In the genomic region with DNA sequence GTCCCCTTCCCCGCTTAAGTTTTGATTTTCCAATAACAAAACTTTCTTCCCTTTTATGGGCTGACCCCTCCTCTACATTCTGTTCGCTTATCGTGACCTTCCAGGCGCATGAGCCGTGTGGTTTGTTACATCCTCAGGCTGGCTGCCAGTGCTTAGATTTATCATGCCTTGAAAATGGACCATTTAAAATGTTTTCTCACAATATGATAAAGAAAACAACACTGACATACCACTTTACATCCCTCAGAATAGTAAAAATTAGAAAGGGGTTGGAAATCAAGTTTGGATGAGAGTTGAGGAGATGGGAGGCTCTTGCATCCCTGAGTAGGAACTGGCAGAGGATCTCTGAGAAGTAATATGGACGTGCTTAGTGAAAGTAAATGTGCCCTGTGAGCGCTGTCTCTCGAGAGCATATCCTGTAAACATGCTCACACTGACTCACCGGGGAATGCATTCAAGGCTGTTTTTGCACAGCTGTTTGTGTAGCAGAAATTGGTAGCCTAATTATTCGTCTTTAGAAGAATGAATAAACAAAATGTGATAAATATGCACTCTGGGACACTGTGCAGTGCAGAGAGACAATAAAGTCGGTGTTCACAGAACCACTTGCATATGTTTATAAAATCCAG, we compare ENCODE assay signal across 18 cellular contexts. TPM values are rescaled to one million over a fixed set of nuclear protein-coding genes. Genes with fewer than 3 reads are reported as not detected.
DNase-seq lines count a peak whose midpoint lies in the region; ATAC-seq and TF ChIP-seq lines count a peak whose summit lies in the region.
"Had no signal": no experiment of that assay in that cellular context is flagged by ENCODE, and none has a peak within 500 bp of the region (broad histone marks: within the 10 kb centered on the region; RNA-seq: fewer than 3 reads in every experiment).

No MANE protein-coding gene starts in this region.

- H3K18ac ChIP-seq in IMR-90 (ENCODE audit: low read depth, low read length): no peak overlapping the region

- H3K4me3 ChIP-seq in IMR-90 (ENCODE audit: insufficient read depth, low read depth, low read length): no peak overlapping the region
- H3K4me3 ChIP-seq in mucosa of descending colon: no peak overlapping the region
- H3K4me3 ChIP-seq: BLaER1, Peyer's patch had no signal

- dilution Hi-C loops in IMR-90 (cut with HindIII; ENCODE audit: low sequenced_read_pairs, unreplicated experiment): no loop called here

- no peaks in the 10 kb centered on the region for H3K36me3 ChIP-seq in IMR-90 (ENCODE audit: control insufficient read depth, insufficient read depth, low read length)
- H3K36me3 ChIP-seq in mucosa of descending colon (ENCODE audit: low read depth): no peaks in the 10 kb centered on the region
- H3K36me3 ChIP-seq: BLaER1, Peyer's patch had no signal

- peaks cover 10% of the 10 kb centered on the region for H3K27me3 ChIP-seq in IMR-90 (ENCODE audit: control insufficient read depth, insufficient read depth, low read length)
- H3K27me3 ChIP-seq: BLaER1, Peyer's patch had no signal

- peak overlapping the region; percentile 17 for H2BK5ac ChIP-seq in IMR-90 (ENCODE audit: low read depth, low read length, poor library complexity, severe bottlenecking)

- CTCF ChIA-PET in IMR-90 (lab: Yijun Ruan, JAX): no interaction called here
- CTCF ChIA-PET in activated CD4-positive, alpha-beta memory T cell treated with anti-CD3 and anti-CD28 coated beads, Interleukin-2, amount 10 ng/mL, durations not matched to agents 7 days and 5 days (lab: Charles Lee): no interaction called here

- H4K5ac ChIP-seq in IMR-90 (ENCODE audit: low read depth, low read length): no peak overlapping the region

- ATAC-seq in IMR-90 (ENCODE audit: low read depth) (peak; percentile 98), mucosa of descending colon (peak; percentile 50), GM19351 (IDR thresholded peaks at IDR 0.05; ENCODE audit: unreplicated experiment) (no peak), GM21447 (IDR thresholded peaks at IDR 0.05; ENCODE audit: unreplicated experiment) (no peak)

- no peak overlapping the region for H3K23ac ChIP-seq in IMR-90 (ENCODE audit: low read depth, low read length)

- no peak overlapping the region for H4K8ac ChIP-seq in IMR-90 (ENCODE audit: low read depth in 2 of 2, low read length in 2 of 2)

- no peak overlapping the region for H2AK5ac ChIP-seq in IMR-90 (ENCODE audit: low read depth, low read length)

- no peaks in the 10 kb centered on the region for H3K4me1 Mint-ChIP-seq in activated CD4-positive, alpha-beta memory T cell treated with anti-CD3 and anti-CD28 coated beads, Interleukin-2, amount 10 ng/mL, durations not matched to agents 7 days and 5 days

- POLR2A ChIA-PET in IMR-90 (lab: Charles Lee; ENCODE audit: unreplicated experiment): no interaction called here
- POLR2A ChIA-PET in activated CD4-positive, alpha-beta memory T cell treated with anti-CD3 and anti-CD28 coated beads, Interleukin-2, amount 10 ng/mL, durations not matched to agents 7 days and 5 days (lab: Charles Lee): no interaction called here

- no peaks in the 10 kb centered on the region for H3K79me1 ChIP-seq in IMR-90 (ENCODE audit: low read depth in 1 of 2, low read length in 2 of 2)

- H3K9ac ChIP-seq in IMR-90 (ENCODE audit: low read depth, low read length): no peak overlapping the region
- H3K9ac ChIP-seq: BLaER1 had no signal

- 0 out of 2 replicates have a peak, but pooled peaks cover 4% of the 10 kb centered on the region for H4K20me1 ChIP-seq in IMR-90 (ENCODE audit: insufficient read depth, low read length)
- H4K20me1 ChIP-seq: BLaER1 had no signal

- no peak overlapping the region for H2BK120ac ChIP-seq in IMR-90 (ENCODE audit: low read depth, low read length)

- no peak overlapping the region for H3K27ac Mint-ChIP-seq in activated CD4-positive, alpha-beta memory T cell treated with anti-CD3 and anti-CD28 coated beads, Interleukin-2, amount 10 ng/mL, durations not matched to agents 7 days and 5 days
- H3K27ac Mint-ChIP-seq: activated B cell treated with CpG ODN at 0.5 μM for 24 hours had no signal

- no peaks in the 10 kb centered on the region for H3K9me1 ChIP-seq in IMR-90 (ENCODE audit: insufficient read depth, low read length)

- in situ Hi-C loops in IMR-90 (cut with MboI; ENCODE audit: low sequenced_read_pairs): no loop called here

- no peak overlapping the region for H2AK9ac ChIP-seq in IMR-90 (replicated peaks; ENCODE audit: low read depth, low read length, poor library complexity)

- no peak for TF ChIP-seq RAD21 in IMR-90 (IDR thresholded peaks at IDR 0.05; ENCODE audit: low read length)

- H3K36me3 Mint-ChIP-seq in activated CD4-positive, alpha-beta memory T cell treated with anti-CD3 and anti-CD28 coated beads, Interleukin-2, amount 10 ng/mL, durations not matched to agents 7 days and 5 days (ENCODE audit: low read depth): no peaks in the 10 kb centered on the region
- H3K36me3 Mint-ChIP-seq: activated naive CD8-positive, alpha-beta T cell had no signal

- TF ChIP-seq CTCF in IMR-90 (conservative IDR thresholded peaks at IDR 0.05; ENCODE audit: low read depth, low read length) (no peak), mucosa of descending colon (IDR thresholded peaks at IDR 0.05) (no peak)

- no peak overlapping the region for H3K14ac ChIP-seq in IMR-90 (replicated peaks; ENCODE audit: low read depth, low read length)

- H2BK15ac ChIP-seq in IMR-90 (ENCODE audit: low read depth, low read length): no peak overlapping the region

- WGBS in IMR-90 (ENCODE audit: extremely low coverage in 2 of 2, insufficient read length in 1 of 2), 2 experiments: no CpG with 5 or more reads among the region's 11 CpGs

- intact Hi-C loops in IMR-90 (cut with micrococcal nuclease): no loop called here
- intact Hi-C loops in mucosa of descending colon (cut with DNase I, micrococcal nuclease): no loop called here

- peak; percentile 24 for DNase-seq in EH (ENCODE audit: low read depth)
- peak; percentile 73 for DNase-seq in IMR-90
- DNase-seq in activated CD4-positive, alpha-beta memory T cell treated with anti-CD3 and anti-CD28 coated beads, Interleukin-2, amount 10 ng/mL, durations not matched to agents 7 days and 5 days: peak; percentile 8
- DNase-seq in mucosa of descending colon: no peak
- DNase-seq in NCI-H1105 (lab: John Stamatoyannopoulos, UW): no peak
- DNase-seq: activated B cell treated with CpG ODN at 0.5 μM for 24 hours; activated CD8-positive, alpha-beta memory T cell treated with anti-CD3 and anti-CD28 coated beads, Interleukin-2, amount 50 U/mL, for 4 hours; DMS 273 treated with DMSO at 0.1 percent for 48 hours; hypothalamus; NCI-H2081; NCI-H524; occipital lobe; SW 1271 had no signal

- H3K9me3 ChIP-seq in IMR-90 (ENCODE audit: control insufficient read depth, insufficient read depth, low read length) (no peaks in the 10 kb centered on the region), mucosa of descending colon (no peaks in the 10 kb centered on the region)
- H3K9me3 ChIP-seq: Peyer's patch had no signal

- peak overlapping the region; percentile 48; the same call in 1 of the 2 replicates for H3K27ac ChIP-seq in IMR-90 (ENCODE audit: insufficient read depth, low read length)
- H3K27ac ChIP-seq: BLaER1 had no signal

- H3K4me1 ChIP-seq in IMR-90 (ENCODE audit: control insufficient read depth, insufficient read depth, low read length) (peaks cover 4% of the 10 kb centered on the region; the same call in 1 of the 2 replicates), mucosa of descending colon (ENCODE audit: low read depth) (no peaks in the 10 kb centered on the region)

- peak overlapping the region; percentile 57 for H3K4me2 ChIP-seq in IMR-90 (ENCODE audit: low read depth, low read length)
- H3K4me2 ChIP-seq: BLaER1 had no signal

- peaks cover 26% of the 10 kb centered on the region for H3K9me3 Mint-ChIP-seq in activated CD4-positive, alpha-beta memory T cell treated with anti-CD3 and anti-CD28 coated beads, Interleukin-2, amount 10 ng/mL, durations not matched to agents 7 days and 5 days

- H3K56ac ChIP-seq in IMR-90 (ENCODE audit: extremely low read depth, insufficient read depth, low read length): no peak overlapping the region

- no peak overlapping the region for H3K4me3 Mint-ChIP-seq in activated CD4-positive, alpha-beta memory T cell treated with anti-CD3 and anti-CD28 coated beads, Interleukin-2, amount 10 ng/mL, durations not matched to agents 7 days and 5 days
- H3K4me3 Mint-ChIP-seq: activated B cell treated with CpG ODN at 0.5 μM for 24 hours; activated naive CD8-positive, alpha-beta T cell had no signal

- H2BK20ac ChIP-seq in IMR-90 (ENCODE audit: low read depth, low read length): no peak overlapping the region

- H4K91ac ChIP-seq in IMR-90 (ENCODE audit: insufficient read depth, low read depth, low read length): no peak overlapping the region

- no peak for TF ChIP-seq POLR2A in IMR-90 (IDR thresholded peaks at IDR 0.05; ENCODE audit: low read depth, low read length)

- H3K4ac ChIP-seq in IMR-90 (ENCODE audit: low read depth, low read length): no peak overlapping the region

- no peak overlapping the region for H2AFZ ChIP-seq in IMR-90 (replicated peaks; ENCODE audit: low read length, poor library complexity)

- BruUV-seq in IMR-90 (replicated peaks; lab: Mats Ljungman, UMichigan): no TSS peak

- peaks cover 14% of the 10 kb centered on the region for H3K27me3 Mint-ChIP-seq in activated CD4-positive, alpha-beta memory T cell treated with anti-CD3 and anti-CD28 coated beads, Interleukin-2, amount 10 ng/mL, durations not matched to agents 7 days and 5 days
- H3K27me3 Mint-ChIP-seq: activated naive CD8-positive, alpha-beta T cell had no signal

TF ChIP-seq in IMR-90, 13 proteins besides CTCF, POLR2A, EP300 and RAD21:
- TF ChIP-seq CHD1 (IDR thresholded peaks at IDR 0.05; ENCODE audit: low read depth, low read length): no peak
- no peak for TF ChIP-seq MAFK (IDR thresholded peaks at IDR 0.05; ENCODE audit: low read depth, low read length)
- TF ChIP-seq BHLHE40 (IDR thresholded peaks at IDR 0.05; ENCODE audit: low read depth, low read length): peak; percentile 69
- TF ChIP-seq SMC3 (IDR thresholded peaks at IDR 0.05; ENCODE audit: low read depth, low read length): no peak
- peak; percentile 69; the same call in 1 of the 2 replicates for TF ChIP-seq FOS (IDR thresholded peaks at IDR 0.05; ENCODE audit: low read depth, low read length)

RNA-seq across cellular contexts. Expression of a gene that starts 17.1 kb away (rescaled TPM):
- total RNA-seq in IMR-90 (2012; rRNA removed) (18.9 and 19.7 TPM in 2 replicates), mucosa of descending colon (10 to 100 TPM; 62.4 to 65.4 (median 62.5) TPM)
- 42.9 and 44.7 TPM in 2 replicates for polyA plus RNA-seq in IMR-90 (2012; rRNA removed)
- polyA plus RNA-seq in IMR-90 (2012; cell fraction: cytosol; rRNA removed): 45.2 and 62.0 TPM in 2 replicates
- polyA plus RNA-seq in IMR-90 (2012; cell fraction: nucleus; rRNA removed; ENCODE audit: low replicate concordance): 24.1 and 56.7 TPM in 2 replicates
- total RNA-seq in activated CD4-positive, alpha-beta memory T cell treated with anti-CD3 and anti-CD28 coated beads, Interleukin-2, amount 10 ng/mL, durations not matched to agents 7 days and 5 days: 10 to 100 TPM; 33.9 to 36.8 TPM

Comparison
In these comparisons a context has a peak if more than half of its experiments do, and no peak if none do; other contexts are left out.
1. DNase-seq: peak in EH (single experiment), IMR-90 (single experiment) and activated CD4-positive, alpha-beta memory T cell treated with anti-CD3 and anti-CD28 coated beads, Interleukin-2, amount 10 ng/mL, durations not matched to agents 7 days and 5 days (single experiment); none in mucosa of descending colon (0 of 3) and NCI-H1105 (single experiment).
2. ATAC-seq: peak in IMR-90 (single experiment) and mucosa of descending colon (single experiment); none in GM19351 (single experiment) and GM21447 (single experiment).